ENCODE assay signal across 8 cellular contexts in genomic region chr12:1605129-1606020, GRCh38. TPM values are rescaled to one million over a fixed set of nuclear protein-coding genes. Genes with fewer than 3 reads are reported as not detected.
DNase-seq lines count a peak whose midpoint lies in the region; ATAC-seq lines count a peak whose summit lies in the region.

No MANE protein-coding gene starts in this region.

- DNase-seq in NCI-H2081 (lab: John Stamatoyannopoulos, UW), result peak; percentile 73 to 74
- DNase-seq in NCI-H2081 treated with DMSO at 0.1 percent for 48 hours (lab: John Stamatoyannopoulos, UW), result no peak
- DNase-seq in NCI-H446 treated with DMSO at 0.1 percent for 48 hours (lab: John Stamatoyannopoulos, UW), result peak; percentile 69
- peak; percentile 55 to 60 for DNase-seq in activated CD4-positive, alpha-beta T cell treated with anti-CD3 and anti-CD28 coated beads for 4 hours
- peak; percentile 89 for DNase-seq in dermis blood vessel endothelial cell
- peak; percentile 94 for DNase-seq in left kidney (ENCODE audit: low read depth, low spot score)
- peak; percentile 58 for DNase-seq in stimulated activated CD4-positive, alpha-beta T cell treated with anti-CD3 and anti-CD28 coated beads, Interleukin-4, amount 100 ng/mL, for 24 hours

- peak; percentile 1 for ATAC-seq in HG03095 (IDR thresholded peaks at IDR 0.05; ENCODE audit: unreplicated experiment)

RNA-seq across cellular contexts. Expression of gene FBXL14, which starts 11.0 kb away (rescaled TPM):
- total RNA-seq in dermis blood vessel endothelial cell, result 17.4 and 21.7 TPM in 2 replicates

RNA-seq across cellular contexts. Expression of gene WNT5B, which starts 23.7 kb away (rescaled TPM):
- total RNA-seq in dermis blood vessel endothelial cell, result 0.28 and 1.5 TPM in 2 replicates
